Comparison of ENCODE assay signal across 1 cellular context in the genomic region with DNA sequence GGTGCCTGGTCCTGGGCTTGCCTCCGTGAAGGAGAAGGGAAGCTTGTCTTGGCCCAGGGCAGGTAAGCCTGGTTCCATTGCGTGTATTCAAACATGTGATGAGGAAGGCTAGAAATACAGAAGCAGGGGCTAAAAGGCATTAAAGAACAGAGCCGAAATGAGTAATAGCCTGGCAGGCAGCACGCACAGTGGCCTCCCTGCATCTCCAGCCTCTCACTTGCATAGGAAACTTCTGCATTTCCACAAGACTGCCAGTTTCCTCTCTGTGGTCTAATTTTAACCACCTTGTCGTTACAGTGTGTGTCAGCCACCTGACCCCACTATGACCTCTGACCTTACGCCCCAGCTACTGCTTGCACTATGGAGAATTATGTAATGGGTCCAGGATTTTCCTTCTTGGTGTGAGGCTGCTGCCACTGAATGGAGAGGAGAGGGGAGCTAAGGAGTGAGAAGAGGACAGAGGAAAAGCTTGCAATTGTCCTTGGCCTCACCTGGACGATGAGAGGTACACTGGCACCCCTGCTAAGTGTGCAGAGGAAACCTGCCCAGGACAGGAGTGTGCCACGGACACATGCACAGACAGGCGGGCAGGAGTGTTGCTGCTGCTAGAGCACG.
TF ChIP-seq lines count a peak whose summit lies in the region.

No MANE protein-coding gene starts in this region.

TF ChIP-seq in GM12878, 131 proteins besides CTCF, POLR2A, EP300 and RAD21 (continued from another document and continues in another):
- TF ChIP-seq, protein P1, sequence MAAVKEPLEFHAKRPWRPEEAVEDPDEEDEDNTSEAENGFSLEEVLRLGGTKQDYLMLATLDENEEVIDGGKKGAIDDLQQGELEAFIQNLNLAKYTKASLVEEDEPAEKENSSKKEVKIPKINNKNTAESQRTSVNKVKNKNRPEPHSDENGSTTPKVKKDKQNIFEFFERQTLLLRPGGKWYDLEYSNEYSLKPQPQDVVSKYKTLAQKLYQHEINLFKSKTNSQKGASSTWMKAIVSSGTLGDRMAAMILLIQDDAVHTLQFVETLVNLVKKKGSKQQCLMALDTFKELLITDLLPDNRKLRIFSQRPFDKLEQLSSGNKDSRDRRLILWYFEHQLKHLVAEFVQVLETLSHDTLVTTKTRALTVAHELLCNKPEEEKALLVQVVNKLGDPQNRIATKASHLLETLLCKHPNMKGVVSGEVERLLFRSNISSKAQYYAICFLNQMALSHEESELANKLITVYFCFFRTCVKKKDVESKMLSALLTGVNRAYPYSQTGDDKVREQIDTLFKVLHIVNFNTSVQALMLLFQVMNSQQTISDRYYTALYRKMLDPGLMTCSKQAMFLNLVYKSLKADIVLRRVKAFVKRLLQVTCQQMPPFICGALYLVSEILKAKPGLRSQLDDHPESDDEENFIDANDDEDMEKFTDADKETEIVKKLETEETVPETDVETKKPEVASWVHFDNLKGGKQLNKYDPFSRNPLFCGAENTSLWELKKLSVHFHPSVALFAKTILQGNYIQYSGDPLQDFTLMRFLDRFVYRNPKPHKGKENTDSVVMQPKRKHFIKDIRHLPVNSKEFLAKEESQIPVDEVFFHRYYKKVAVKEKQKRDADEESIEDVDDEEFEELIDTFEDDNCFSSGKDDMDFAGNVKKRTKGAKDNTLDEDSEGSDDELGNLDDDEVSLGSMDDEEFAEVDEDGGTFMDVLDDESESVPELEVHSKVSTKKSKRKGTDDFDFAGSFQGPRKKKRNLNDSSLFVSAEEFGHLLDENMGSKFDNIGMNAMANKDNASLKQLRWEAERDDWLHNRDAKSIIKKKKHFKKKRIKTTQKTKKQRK (IDR thresholded peaks at IDR 0.05; ENCODE audit: low read depth, low read length) = no peak
- TF ChIP-seq ZNF622 (IDR thresholded peaks at IDR 0.05) (no peak), BHLHE40 (IDR thresholded peaks at IDR 0.05; ENCODE audit: borderline replicate concordance in 1 of 2, low read depth in 2 of 2, low read length in 1 of 2) (peak; percentile 92 to 94), NR2C1 (IDR thresholded peaks at IDR 0.05) (peak; percentile 94), ZSCAN29 (IDR thresholded peaks at IDR 0.05) (no peak; the same call in 1 of the 2 replicates), JUND (IDR thresholded peaks at IDR 0.05; ENCODE audit: low read depth, low read length) (peak; percentile 87), MYB (IDR thresholded peaks at IDR 0.05; ENCODE audit: borderline replicate concordance, low read depth, low read length) (peak; percentile 89; the same call in 1 of the 2 replicates), HDGF (IDR thresholded peaks at IDR 0.05) (no peak), NFYA (IDR thresholded peaks at IDR 0.05; ENCODE audit: borderline replicate concordance, low read depth, low read length) (no peak), SIN3A (IDR thresholded peaks at IDR 0.05; ENCODE audit: low read depth, low read length) (no peak; the same call in 1 of the 2 replicates), TCF12 (IDR thresholded peaks at IDR 0.05; ENCODE audit: low read depth, low read length) (peak; percentile 97), STAT1 (conservative IDR thresholded peaks at IDR 0.05) (0 out of 2 replicates have a peak, but pooled peaks have one; percentile 38), CBFB (IDR thresholded peaks at IDR 0.05; ENCODE audit: low read depth) (peak; percentile 95), ZNF217 (IDR thresholded peaks at IDR 0.05) (0 out of 2 replicates have a peak, but pooled peaks have one; percentile 13), SUPT20H (IDR thresholded peaks at IDR 0.05; ENCODE audit: borderline replicate concordance, control insufficient read depth, low read depth, low read length) (no peak), SIX5 (IDR thresholded peaks at IDR 0.05; ENCODE audit: low read depth, low read length, severe bottlenecking) (no peak), GATAD2B (conservative IDR thresholded peaks at IDR 0.05; ENCODE audit: low read depth) (no peak), RELA (IDR thresholded peaks at IDR 0.05; ENCODE audit: borderline replicate concordance, partially characterized antibody) (peak; percentile 9), GABPA (IDR thresholded peaks at IDR 0.05; ENCODE audit: low read depth) (no peak), RUNX3 (IDR thresholded peaks at IDR 0.05; ENCODE audit: low read length) (no peak), POLR2AphosphoS2 (IDR thresholded peaks at IDR 0.05; ENCODE audit: low read depth, low read length) (no peak), POU2F2 (IDR thresholded peaks at IDR 0.05; ENCODE audit: borderline replicate concordance, low read depth, low read length) (peak; percentile 97), ZNF207 (IDR thresholded peaks at IDR 0.05; ENCODE audit: borderline replicate concordance) (no peak), FOXM1 (IDR thresholded peaks at IDR 0.05; ENCODE audit: low read depth, low read length) (no peak), LARP7 (IDR thresholded peaks at IDR 0.05) (0 out of 2 replicates have a peak, but pooled peaks have one; percentile 14), SP1 (IDR thresholded peaks at IDR 0.05; ENCODE audit: low read depth, low read length) (peak; percentile 90), BCL11A (IDR thresholded peaks at IDR 0.05; ENCODE audit: low read depth, low read length) (peak; percentile 99), SMAD1 (IDR thresholded peaks at IDR 0.05; ENCODE audit: low read depth, partially characterized antibody) (peak; percentile 28), ZZZ3 (IDR thresholded peaks at IDR 0.05; ENCODE audit: control insufficient read depth, insufficient read length, low read depth) (no peak), CBX5 (IDR thresholded peaks at IDR 0.05; ENCODE audit: low read depth) (no peak), FOXK2 (IDR thresholded peaks at IDR 0.05) (no peak), RBBP5 (conservative IDR thresholded peaks at IDR 0.05) (no peak), BACH1 (IDR thresholded peaks at IDR 0.05; ENCODE audit: borderline replicate concordance) (peak; percentile 69; the same call in 1 of the 2 replicates), EED (IDR thresholded peaks at IDR 0.05; ENCODE audit: low read depth) (peak; percentile 99), KAT2A (conservative IDR thresholded peaks at IDR 0.05; ENCODE audit: control insufficient read depth, low read depth, low read length) (no peak), CBX3 (IDR thresholded peaks at IDR 0.05; ENCODE audit: borderline replicate concordance, low read depth) (no peak), EZH2 (IDR thresholded peaks at IDR 0.05; ENCODE audit: borderline replicate concordance, control insufficient read depth, low read depth, low read length) (no peak), PAX8 (IDR thresholded peaks at IDR 0.05) (no peak), MXI1 (IDR thresholded peaks at IDR 0.05; ENCODE audit: low read depth, low read length) (peak; percentile 40; the same call in 1 of the 2 replicates), NR2C2 (IDR thresholded peaks at IDR 0.05; ENCODE audit: borderline replicate concordance, control insufficient read depth, insufficient read length, low read depth) (peak; percentile 69), STAT3 (IDR thresholded peaks at IDR 0.05; ENCODE audit: low read depth, low read length) (0 out of 2 replicates have a peak, but pooled peaks have one; percentile 26), ATF7 (IDR thresholded peaks at IDR 0.05; ENCODE audit: low read depth) (peak; percentile 93), JUNB (IDR thresholded peaks at IDR 0.05) (peak; percentile 96), SREBF1 (IDR thresholded peaks at IDR 0.05; ENCODE audit: low read length) (no peak), YBX1 (IDR thresholded peaks at IDR 0.05) (no peak), ZNF24 (IDR thresholded peaks at IDR 0.05) (0 out of 2 replicates have a peak, but pooled peaks have one; percentile 28)
- TF ChIP-seq, protein P2, sequence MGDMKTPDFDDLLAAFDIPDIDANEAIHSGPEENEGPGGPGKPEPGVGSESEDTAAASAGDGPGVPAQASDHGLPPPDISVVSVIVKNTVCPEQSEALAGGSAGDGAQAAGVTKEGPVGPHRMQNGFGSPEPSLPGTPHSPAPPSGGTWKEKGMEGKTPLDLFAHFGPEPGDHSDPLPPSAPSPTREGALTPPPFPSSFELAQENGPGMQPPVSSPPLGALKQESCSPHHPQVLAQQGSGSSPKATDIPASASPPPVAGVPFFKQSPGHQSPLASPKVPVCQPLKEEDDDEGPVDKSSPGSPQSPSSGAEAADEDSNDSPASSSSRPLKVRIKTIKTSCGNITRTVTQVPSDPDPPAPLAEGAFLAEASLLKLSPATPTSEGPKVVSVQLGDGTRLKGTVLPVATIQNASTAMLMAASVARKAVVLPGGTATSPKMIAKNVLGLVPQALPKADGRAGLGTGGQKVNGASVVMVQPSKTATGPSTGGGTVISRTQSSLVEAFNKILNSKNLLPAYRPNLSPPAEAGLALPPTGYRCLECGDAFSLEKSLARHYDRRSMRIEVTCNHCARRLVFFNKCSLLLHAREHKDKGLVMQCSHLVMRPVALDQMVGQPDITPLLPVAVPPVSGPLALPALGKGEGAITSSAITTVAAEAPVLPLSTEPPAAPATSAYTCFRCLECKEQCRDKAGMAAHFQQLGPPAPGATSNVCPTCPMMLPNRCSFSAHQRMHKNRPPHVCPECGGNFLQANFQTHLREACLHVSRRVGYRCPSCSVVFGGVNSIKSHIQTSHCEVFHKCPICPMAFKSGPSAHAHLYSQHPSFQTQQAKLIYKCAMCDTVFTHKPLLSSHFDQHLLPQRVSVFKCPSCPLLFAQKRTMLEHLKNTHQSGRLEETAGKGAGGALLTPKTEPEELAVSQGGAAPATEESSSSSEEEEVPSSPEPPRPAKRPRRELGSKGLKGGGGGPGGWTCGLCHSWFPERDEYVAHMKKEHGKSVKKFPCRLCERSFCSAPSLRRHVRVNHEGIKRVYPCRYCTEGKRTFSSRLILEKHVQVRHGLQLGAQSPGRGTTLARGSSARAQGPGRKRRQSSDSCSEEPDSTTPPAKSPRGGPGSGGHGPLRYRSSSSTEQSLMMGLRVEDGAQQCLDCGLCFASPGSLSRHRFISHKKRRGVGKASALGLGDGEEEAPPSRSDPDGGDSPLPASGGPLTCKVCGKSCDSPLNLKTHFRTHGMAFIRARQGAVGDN (IDR thresholded peaks at IDR 0.05) = peak; percentile 98
- TF ChIP-seq, protein P3, sequence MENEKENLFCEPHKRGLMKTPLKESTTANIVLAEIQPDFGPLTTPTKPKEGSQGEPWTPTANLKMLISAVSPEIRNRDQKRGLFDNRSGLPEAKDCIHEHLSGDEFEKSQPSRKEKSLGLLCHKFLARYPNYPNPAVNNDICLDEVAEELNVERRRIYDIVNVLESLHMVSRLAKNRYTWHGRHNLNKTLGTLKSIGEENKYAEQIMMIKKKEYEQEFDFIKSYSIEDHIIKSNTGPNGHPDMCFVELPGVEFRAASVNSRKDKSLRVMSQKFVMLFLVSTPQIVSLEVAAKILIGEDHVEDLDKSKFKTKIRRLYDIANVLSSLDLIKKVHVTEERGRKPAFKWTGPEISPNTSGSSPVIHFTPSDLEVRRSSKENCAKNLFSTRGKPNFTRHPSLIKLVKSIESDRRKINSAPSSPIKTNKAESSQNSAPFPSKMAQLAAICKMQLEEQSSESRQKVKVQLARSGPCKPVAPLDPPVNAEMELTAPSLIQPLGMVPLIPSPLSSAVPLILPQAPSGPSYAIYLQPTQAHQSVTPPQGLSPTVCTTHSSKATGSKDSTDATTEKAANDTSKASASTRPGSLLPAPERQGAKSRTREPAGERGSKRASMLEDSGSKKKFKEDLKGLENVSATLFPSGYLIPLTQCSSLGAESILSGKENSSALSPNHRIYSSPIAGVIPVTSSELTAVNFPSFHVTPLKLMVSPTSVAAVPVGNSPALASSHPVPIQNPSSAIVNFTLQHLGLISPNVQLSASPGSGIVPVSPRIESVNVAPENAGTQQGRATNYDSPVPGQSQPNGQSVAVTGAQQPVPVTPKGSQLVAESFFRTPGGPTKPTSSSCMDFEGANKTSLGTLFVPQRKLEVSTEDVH (IDR thresholded peaks at IDR 0.05; ENCODE audit: low read depth, partially characterized antibody) = peak; percentile 55
- TF ChIP-seq, protein P4, sequence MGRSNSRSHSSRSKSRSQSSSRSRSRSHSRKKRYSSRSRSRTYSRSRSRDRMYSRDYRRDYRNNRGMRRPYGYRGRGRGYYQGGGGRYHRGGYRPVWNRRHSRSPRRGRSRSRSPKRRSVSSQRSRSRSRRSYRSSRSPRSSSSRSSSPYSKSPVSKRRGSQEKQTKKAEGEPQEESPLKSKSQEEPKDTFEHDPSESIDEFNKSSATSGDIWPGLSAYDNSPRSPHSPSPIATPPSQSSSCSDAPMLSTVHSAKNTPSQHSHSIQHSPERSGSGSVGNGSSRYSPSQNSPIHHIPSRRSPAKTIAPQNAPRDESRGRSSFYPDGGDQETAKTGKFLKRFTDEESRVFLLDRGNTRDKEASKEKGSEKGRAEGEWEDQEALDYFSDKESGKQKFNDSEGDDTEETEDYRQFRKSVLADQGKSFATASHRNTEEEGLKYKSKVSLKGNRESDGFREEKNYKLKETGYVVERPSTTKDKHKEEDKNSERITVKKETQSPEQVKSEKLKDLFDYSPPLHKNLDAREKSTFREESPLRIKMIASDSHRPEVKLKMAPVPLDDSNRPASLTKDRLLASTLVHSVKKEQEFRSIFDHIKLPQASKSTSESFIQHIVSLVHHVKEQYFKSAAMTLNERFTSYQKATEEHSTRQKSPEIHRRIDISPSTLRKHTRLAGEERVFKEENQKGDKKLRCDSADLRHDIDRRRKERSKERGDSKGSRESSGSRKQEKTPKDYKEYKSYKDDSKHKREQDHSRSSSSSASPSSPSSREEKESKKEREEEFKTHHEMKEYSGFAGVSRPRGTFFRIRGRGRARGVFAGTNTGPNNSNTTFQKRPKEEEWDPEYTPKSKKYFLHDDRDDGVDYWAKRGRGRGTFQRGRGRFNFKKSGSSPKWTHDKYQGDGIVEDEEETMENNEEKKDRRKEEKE (IDR thresholded peaks at IDR 0.05) = no peak
- TF ChIP-seq, protein P5, sequence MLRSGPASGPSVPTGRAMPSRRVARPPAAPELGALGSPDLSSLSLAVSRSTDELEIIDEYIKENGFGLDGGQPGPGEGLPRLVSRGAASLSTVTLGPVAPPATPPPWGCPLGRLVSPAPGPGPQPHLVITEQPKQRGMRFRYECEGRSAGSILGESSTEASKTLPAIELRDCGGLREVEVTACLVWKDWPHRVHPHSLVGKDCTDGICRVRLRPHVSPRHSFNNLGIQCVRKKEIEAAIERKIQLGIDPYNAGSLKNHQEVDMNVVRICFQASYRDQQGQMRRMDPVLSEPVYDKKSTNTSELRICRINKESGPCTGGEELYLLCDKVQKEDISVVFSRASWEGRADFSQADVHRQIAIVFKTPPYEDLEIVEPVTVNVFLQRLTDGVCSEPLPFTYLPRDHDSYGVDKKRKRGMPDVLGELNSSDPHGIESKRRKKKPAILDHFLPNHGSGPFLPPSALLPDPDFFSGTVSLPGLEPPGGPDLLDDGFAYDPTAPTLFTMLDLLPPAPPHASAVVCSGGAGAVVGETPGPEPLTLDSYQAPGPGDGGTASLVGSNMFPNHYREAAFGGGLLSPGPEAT (IDR thresholded peaks at IDR 0.05; ENCODE audit: low read depth) = peak; percentile 93
- TF ChIP-seq, protein P6, sequence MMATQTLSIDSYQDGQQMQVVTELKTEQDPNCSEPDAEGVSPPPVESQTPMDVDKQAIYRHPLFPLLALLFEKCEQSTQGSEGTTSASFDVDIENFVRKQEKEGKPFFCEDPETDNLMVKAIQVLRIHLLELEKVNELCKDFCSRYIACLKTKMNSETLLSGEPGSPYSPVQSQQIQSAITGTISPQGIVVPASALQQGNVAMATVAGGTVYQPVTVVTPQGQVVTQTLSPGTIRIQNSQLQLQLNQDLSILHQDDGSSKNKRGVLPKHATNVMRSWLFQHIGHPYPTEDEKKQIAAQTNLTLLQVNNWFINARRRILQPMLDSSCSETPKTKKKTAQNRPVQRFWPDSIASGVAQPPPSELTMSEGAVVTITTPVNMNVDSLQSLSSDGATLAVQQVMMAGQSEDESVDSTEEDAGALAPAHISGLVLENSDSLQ (IDR thresholded peaks at IDR 0.05) = peak; percentile 65
- TF ChIP-seq, protein P7, sequence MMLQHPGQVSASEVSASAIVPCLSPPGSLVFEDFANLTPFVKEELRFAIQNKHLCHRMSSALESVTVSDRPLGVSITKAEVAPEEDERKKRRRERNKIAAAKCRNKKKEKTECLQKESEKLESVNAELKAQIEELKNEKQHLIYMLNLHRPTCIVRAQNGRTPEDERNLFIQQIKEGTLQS (IDR thresholded peaks at IDR 0.05; ENCODE audit: borderline replicate concordance, extremely low read depth, low read depth, low read length) = no peak
